ENCODE assay signal across 10 cellular contexts in the genomic region with DNA sequence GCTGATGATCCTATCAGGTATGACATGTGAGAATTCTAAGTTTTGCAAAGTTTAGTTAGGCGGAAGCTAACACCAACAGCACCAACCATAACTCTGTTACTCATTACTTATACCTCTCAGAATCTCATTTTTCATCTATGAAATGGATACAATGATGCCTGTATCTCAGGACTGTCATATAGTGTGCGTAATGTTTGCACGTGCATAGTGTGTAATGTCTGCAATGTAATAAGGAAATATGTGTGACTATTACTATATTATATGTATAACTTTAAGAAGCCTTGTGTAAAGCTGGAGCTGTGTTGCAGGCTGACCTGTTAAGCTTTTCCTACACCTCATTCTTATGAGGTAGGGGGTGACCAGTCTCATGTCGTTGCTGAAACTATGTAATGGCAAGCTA. TPM values are rescaled to one million over a fixed set of nuclear protein-coding genes. Genes with fewer than 3 reads are reported as not detected.
"Had no signal": no experiment of that assay in that cellular context is flagged by ENCODE, and none has a peak within 500 bp of the region (broad histone marks: within the 10 kb centered on the region; RNA-seq: fewer than 3 reads in every experiment).

No MANE protein-coding gene starts in this region.

- H3K4me3 ChIP-seq: GM23248, HAP-1, K562 had no signal

- H3K9me3 ChIP-seq: HAP-1 had no signal

- DNase-seq: GM23248, GOT3, H7, IMR-90, KG1 had no signal

- H3K27ac ChIP-seq: GM23248 had no signal

- H2AFZ ChIP-seq: GM23248 had no signal

- H3K36me3 ChIP-seq: HAP-1 had no signal

- FAIRE-seq: HTR-8/SVneo, K562 had no signal

- ATAC-seq: HCT116, K562 had no signal

- H3K9ac ChIP-seq: GM23248 had no signal

RNA-seq across cellular contexts. Expression of gene ADCY10, which starts 13.0 kb away (rescaled TPM):
- total RNA-seq: HT-29 had no signal
